In genomic region chr15:49620658-49621326, GRCh38 we compare ENCODE assay signal across 8 cellular contexts. TPM values are rescaled to one million over a fixed set of nuclear protein-coding genes. Genes with fewer than 3 reads are reported as not detected.
DNase-seq lines count a peak whose midpoint lies in the region; ATAC-seq and TF ChIP-seq lines count a peak whose summit lies in the region.

A gene with protein sequence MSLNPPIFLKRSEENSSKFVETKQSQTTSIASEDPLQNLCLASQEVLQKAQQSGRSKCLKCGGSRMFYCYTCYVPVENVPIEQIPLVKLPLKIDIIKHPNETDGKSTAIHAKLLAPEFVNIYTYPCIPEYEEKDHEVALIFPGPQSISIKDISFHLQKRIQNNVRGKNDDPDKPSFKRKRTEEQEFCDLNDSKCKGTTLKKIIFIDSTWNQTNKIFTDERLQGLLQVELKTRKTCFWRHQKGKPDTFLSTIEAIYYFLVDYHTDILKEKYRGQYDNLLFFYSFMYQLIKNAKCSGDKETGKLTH (plus strand): TSS chr15:49621048. CDS start chr15:49625168, 4,120 bp downstream.
Gene FAM227B (minus strand): TSS chr15:49620818. CDS start chr15:49615171, 5,647 bp downstream.

- H3K79me2 ChIP-seq in GM23338 (replicated peaks; ENCODE audit: insufficient read depth) = peaks cover 39% of the 10 kb centered on the region

- peak within 1 kb of the TSS; percentile 90 for H3K4me2 ChIP-seq in GM23338

- H3K36me3 ChIP-seq in GM23338 (ENCODE audit: insufficient read depth) = peaks cover 17% of the 10 kb centered on the region

- H3K4me1 Mint-ChIP-seq in GM23338 = peaks cover 12% of the 10 kb centered on the region; the same call in 2 of the 3 replicates
- H3K4me1 Mint-ChIP-seq in naive thymus-derived CD8-positive, alpha-beta T cell = peaks cover 14 to 54% (median 48%) of the 10 kb centered on the region in 4 donors
- peaks cover 18 to 22% of the 10 kb centered on the region in 2 donors for H3K4me1 Mint-ChIP-seq in stimulated activated naive B cell treated with anti-CD40 and anti-IgM and Interleukin-4, amounts not matched to agents 10 μg/mL and 1 μg/mL and 100 μg/mL, for 72 hours

- H3K9me2 ChIP-seq in GM23338 (ENCODE audit: insufficient read depth) = 0 out of 2 replicates have a peak, but pooled peaks cover 2% of the 10 kb centered on the region

- peaks cover 31% of the 10 kb centered on the region for H3K36me3 Mint-ChIP-seq in GM23338 (ENCODE audit: low read depth)
- peaks cover 6 to 25% (median 19%) of the 10 kb centered on the region in 3 donors for H3K36me3 Mint-ChIP-seq in naive thymus-derived CD8-positive, alpha-beta T cell
- H3K36me3 Mint-ChIP-seq in stimulated activated naive B cell treated with anti-CD40 and anti-IgM and Interleukin-4, amounts not matched to agents 10 μg/mL and 1 μg/mL and 100 μg/mL, for 72 hours = peaks cover 12 to 15% of the 10 kb centered on the region in 2 donors

- peaks cover 4% of the 10 kb centered on the region for H3K27me3 Mint-ChIP-seq in GM23338 (ENCODE audit: insufficient read depth, low read depth, poor library complexity)
- H3K27me3 Mint-ChIP-seq in naive thymus-derived CD8-positive, alpha-beta T cell = peaks cover 0 to 2% (median 0%) of the 10 kb centered on the region in 5 donors
- H3K27me3 Mint-ChIP-seq in stimulated activated naive B cell treated with anti-CD40 and anti-IgM and Interleukin-4, amounts not matched to agents 10 μg/mL and 1 μg/mL and 100 μg/mL, for 72 hours = no peaks in the 10 kb centered on the region

- peak; percentile 98 for ATAC-seq in GM23338
- peak; percentile 95 to 96 for ATAC-seq in naive thymus-derived CD8-positive, alpha-beta T cell
- peak; percentile 98 to 99 for ATAC-seq in stimulated activated naive B cell treated with anti-CD40 and anti-IgM and Interleukin-4, amounts not matched to agents 10 μg/mL and 1 μg/mL and 100 μg/mL, for 72 hours (replicated peaks)

- H3F3A ChIP-seq in GM23338 (replicated peaks; ENCODE audit: low read depth) = no peaks in the 10 kb centered on the region

- H3K27me3 ChIP-seq in GM23338 (ENCODE audit: insufficient read depth) = no peaks in the 10 kb centered on the region

- H3K27ac ChIP-seq in GM23338 (ENCODE audit: low read depth) = peak within 1 kb of the TSS; percentile 72; the same call in 1 of the 2 replicates

- peaks cover 5% of the 10 kb centered on the region; the same call in 1 of the 2 replicates for H3K4me1 ChIP-seq in GM23338 (ENCODE audit: insufficient read depth)

- H3K27ac Mint-ChIP-seq in GM23338 = peak within 1 kb of the TSS; percentile 99
- H3K27ac Mint-ChIP-seq in naive thymus-derived CD8-positive, alpha-beta T cell = peak within 1 kb of the TSS; percentile 97 to 99 (median 98)
- peak within 1 kb of the TSS; percentile 92 for H3K27ac Mint-ChIP-seq in stimulated activated naive B cell treated with anti-CD40 and anti-IgM and Interleukin-4, amounts not matched to agents 10 μg/mL and 1 μg/mL and 100 μg/mL, for 72 hours

- DNase-seq in Daoy (ENCODE audit: low read depth) = peak; percentile 98
- DNase-seq in GM23338 (ENCODE audit: low spot score) = peak; percentile 97
- DNase-seq in Kasumi-1 (lab: John Stamatoyannopoulos, UW) = peak; percentile 98
- peak; percentile 97 for DNase-seq in RKO (ENCODE audit: low spot score)
- DNase-seq in activated T-helper 1 cell treated with anti-CD3 and anti-CD28 coated beads, Interleukin-2, amount 50 U/mL, for 16 hours (ENCODE audit: low read depth in 1 of 2, low spot score in 1 of 2) = peak; percentile 81 to 90
- peak; percentile 97 for DNase-seq in fibroblast of mammary gland (ENCODE audit: low read depth)
- peak; percentile 87 to 96 (median 92) for DNase-seq in naive thymus-derived CD8-positive, alpha-beta T cell
- peak; percentile 94 for DNase-seq in stimulated activated naive B cell treated with anti-CD40 and anti-IgM and Interleukin-4, amounts not matched to agents 10 μg/mL and 1 μg/mL and 100 μg/mL, for 72 hours

- no peaks in the 10 kb centered on the region for H4K20me1 ChIP-seq in GM23338 (replicated peaks; ENCODE audit: insufficient read depth)

- peaks cover 20% of the 10 kb centered on the region for H3K9me3 Mint-ChIP-seq in GM23338
- peaks cover 0 to 15% (median 8%) of the 10 kb centered on the region in 9 donors for H3K9me3 Mint-ChIP-seq in naive thymus-derived CD8-positive, alpha-beta T cell
- H3K9me3 Mint-ChIP-seq in stimulated activated naive B cell treated with anti-CD40 and anti-IgM and Interleukin-4, amounts not matched to agents 10 μg/mL and 1 μg/mL and 100 μg/mL, for 72 hours = peaks cover 3 to 4% of the 10 kb centered on the region in 2 donors

- POLR2A ChIA-PET in naive thymus-derived CD8-positive, alpha-beta T cell (lab: Charles Lee) = interaction anchor here (0.6 to 2.0 kb wide), 7 partner anchors 451 to 1484 kb away, joined by 3 to 13 read pairs (median 5); partner anchors contain the start of genes CEP152, COPS2, EID1 and GABPB1

- H3K4me3 ChIP-seq in GM23338 = peak within 1 kb of the TSS; percentile 53
- H3K4me3 ChIP-seq in fibroblast of mammary gland (ENCODE audit: control insufficient read depth, low read depth, low read length) = peak within 1 kb of the TSS; percentile 71

- TF ChIP-seq CTCF in GM23338 (conservative IDR thresholded peaks at IDR 0.05; ENCODE audit: low read depth in 2 of 2) = no peak
- no peak for TF ChIP-seq CTCF in fibroblast of mammary gland (conservative IDR thresholded peaks at IDR 0.05; ENCODE audit: control insufficient read depth, insufficient read depth, low read depth, low read length)

- H2AFZ ChIP-seq in GM23338 = peak within 1 kb of the TSS; percentile 80; the same call in 1 of the 2 replicates

- H3K4me3 Mint-ChIP-seq in GM23338 = peak within 1 kb of the TSS; percentile 94
- peak within 1 kb of the TSS; percentile 92 to 99 (median 98) for H3K4me3 Mint-ChIP-seq in naive thymus-derived CD8-positive, alpha-beta T cell
- H3K4me3 Mint-ChIP-seq in stimulated activated naive B cell treated with anti-CD40 and anti-IgM and Interleukin-4, amounts not matched to agents 10 μg/mL and 1 μg/mL and 100 μg/mL, for 72 hours = peak within 1 kb of the TSS; percentile 83 to 84

TF ChIP-seq in GM23338, 12 proteins besides CTCF, POLR2A, EP300 and RAD21:
- peak; percentile 66 for TF ChIP-seq CREB1 (CRISPR knock-in tag; IDR thresholded peaks at IDR 0.05; ENCODE audit: low read depth)
- no peak for TF ChIP-seq ZNF114 (CRISPR knock-in tag; IDR thresholded peaks at IDR 0.05)
- no peak for TF ChIP-seq JUNB (IDR thresholded peaks at IDR 0.05; ENCODE audit: unreplicated experiment)
- peak; percentile 58; the same call in 1 of the 2 replicates for TF ChIP-seq ETS1 (IDR thresholded peaks at IDR 0.05)
- peak; percentile 96 for TF ChIP-seq POLR2AphosphoS5 (IDR thresholded peaks at IDR 0.05; ENCODE audit: low read depth)
- TF ChIP-seq ZNF331 (CRISPR knock-in tag; IDR thresholded peaks at IDR 0.05; ENCODE audit: low read depth) = no peak

RNA-seq across cellular contexts. Expression of the first gene that starts in this region (rescaled TPM):
- total RNA-seq in Daoy (2014; rRNA removed; shearing (Covaris generic)) = 18.0 and 31.9 TPM in 2 replicates
- 28.4 and 28.6 TPM in 2 replicates for total RNA-seq in GM23338 (2014; rRNA removed; shearing (Covaris generic))
- polyA plus RNA-seq in GM23338 (2016; fragmentation: Nextera tagmentation; extraction: Ambion mirVana) = 34.3 and 45.2 TPM in 2 replicates
- total RNA-seq in naive thymus-derived CD8-positive, alpha-beta T cell = 10 to 100 TPM; 33.7 to 37.0 TPM
- polyA plus RNA-seq in naive thymus-derived CD8-positive, alpha-beta T cell = 10 to 100 TPM; 22.0 to 25.6 (median 22.0) TPM

RNA-seq across cellular contexts. Expression of gene FAM227B, which starts in this region (rescaled TPM):
- total RNA-seq in Daoy (2014; rRNA removed; shearing (Covaris generic)) = 1.5 and 4.6 TPM in 2 replicates
- 2.6 and 10.1 TPM in 2 replicates for total RNA-seq in GM23338 (2014; rRNA removed; shearing (Covaris generic))
- 10.0 and 10.2 TPM in 2 replicates for polyA plus RNA-seq in GM23338 (2016; fragmentation: Nextera tagmentation; extraction: Ambion mirVana)
- 10 to 100 TPM; 14.5 to 16.7 TPM for total RNA-seq in naive thymus-derived CD8-positive, alpha-beta T cell
- 10 to 100 TPM; 23.8 to 28.7 (median 27.6) TPM for polyA plus RNA-seq in naive thymus-derived CD8-positive, alpha-beta T cell

Comparison
In these comparisons a context has a peak if more than half of its experiments do, and no peak if none do; other contexts are left out.
1. Peak in every context shown above with its lines: DNase-seq, ATAC-seq, H3K4me3 ChIP-seq and H3K27ac ChIP-seq.